Comparison of ENCODE assay signal across 8 cellular contexts in the genomic region with DNA sequence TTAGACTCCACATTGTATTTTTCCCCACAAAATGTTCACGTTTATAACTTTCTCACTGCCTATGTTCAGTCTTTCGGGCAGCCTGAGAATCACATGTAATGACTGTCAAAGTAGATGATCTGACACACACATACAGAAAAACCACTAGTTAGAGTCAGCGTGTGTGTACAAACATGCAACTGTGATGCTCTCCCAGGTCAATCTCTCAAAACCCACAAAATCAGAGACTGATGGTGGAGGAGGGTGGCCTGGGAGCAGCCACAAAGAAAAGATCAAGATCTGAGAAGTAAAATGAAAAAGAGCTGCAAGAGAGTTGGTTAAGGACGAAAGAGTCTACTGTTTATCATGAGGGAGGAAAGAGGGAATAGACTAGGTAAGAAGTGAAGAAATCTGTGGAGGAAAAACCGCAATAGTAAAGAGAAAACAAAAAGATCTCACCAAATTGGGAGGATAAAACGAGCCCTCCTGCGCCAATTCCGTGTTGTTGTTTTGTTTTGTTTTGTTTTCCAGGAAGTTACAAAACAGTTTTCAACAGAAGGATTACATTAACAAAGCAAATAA. TPM values are rescaled to one million over a fixed set of nuclear protein-coding genes. Genes with fewer than 3 reads are reported as not detected.
DNase-seq lines count a peak whose midpoint lies in the region; ATAC-seq and TF ChIP-seq lines count a peak whose summit lies in the region.

No MANE protein-coding gene starts in this region.

- H3K27me3 ChIP-seq in heart left ventricle (no peaks in the 10 kb centered on the region), ascending aorta (no peaks in the 10 kb centered on the region), lung (ENCODE audit: control insufficient read depth, insufficient read depth) (no peaks in the 10 kb centered on the region), uterus (no peaks in the 10 kb centered on the region)

- H3K4me1 ChIP-seq in heart left ventricle (peaks cover 4 to 69% (median 49%) of the 10 kb centered on the region in 12 donors), ascending aorta (peaks cover under 1 to 8% of the 10 kb centered on the region in 2 donors), lung (ENCODE audit: control insufficient read depth in 2 of 2, insufficient read depth in 2 of 2, low read length in 2 of 2) (peaks cover 6 to 27% of the 10 kb centered on the region in 2 donors), uterus (peaks cover 3 to 6% of the 10 kb centered on the region in 2 donors)

- WGBS in heart left ventricle, 4 donors = 1 to 3% (median 2%) methylated on average over 8 of the region's 8 CpGs
- WGBS in lung, 2 donors = 9 to 11% methylated on average over 8 of the region's 8 CpGs

- H3K4me3 ChIP-seq in heart left ventricle (peak overlapping the region; percentile 76 to 97 (median 84)), ascending aorta (peak overlapping the region; percentile 86 to 100), lung (peak overlapping the region; percentile 76), uterus (peak overlapping the region; percentile 46 to 98)

- no peak for ATAC-seq in heart left ventricle
- no peak for ATAC-seq in left cardiac atrium
- ATAC-seq in lung (ENCODE audit: insufficient read depth, low FRiP score) = no peak
- ATAC-seq in sciatic nerve = no peak
- no peak for ATAC-seq in GM19463 (IDR thresholded peaks at IDR 0.05; ENCODE audit: unreplicated experiment)

- peaks cover 0 to 6% (median 0%) of the 10 kb centered on the region in 9 donors for H3K36me3 ChIP-seq in heart left ventricle
- H3K36me3 ChIP-seq in ascending aorta = no peaks in the 10 kb centered on the region
- H3K36me3 ChIP-seq in lung (ENCODE audit: control insufficient read depth in 2 of 2, insufficient read depth in 2 of 2, low read length in 2 of 2) = peaks cover 0 to 2% of the 10 kb centered on the region in 2 donors
- no peaks in the 10 kb centered on the region for H3K36me3 ChIP-seq in uterus

- DNase-seq in heart left ventricle (no peak), left cardiac atrium (no peak), ascending aorta (ENCODE audit: low spot score in 2 of 2) (no peak), lung (ENCODE audit: low spot score) (no peak), uterus (no peak), sciatic nerve (ENCODE audit: low spot score) (no peak), NCI-H1092 treated with DMSO at 0.1 percent for 48 hours (lab: John Stamatoyannopoulos, UW) (no peak)

- intact Hi-C loops in heart left ventricle (cut with DNase I) (loop anchor here in 9 of 10 donors (2.0 to 10.0 kb wide), 12 partner anchors 38 to 182 kb away; partner anchors contain the start of genes TSNAX (in 5 of the 9), EXOC8 (in 1 of the 9) and SPRTN (in 1 of the 9)), left cardiac atrium (cut with DNase I) (loop anchor here in 1 of 2 donors (10.0 kb wide), 1 partner anchor 55 kb away; no protein-coding TSS in a partner anchor), ascending aorta (cut with DNase I) (loop anchor here (2.0 to 5.0 kb wide), 3 partner anchors 13 to 178 kb away; partner anchors contain the start of gene GNPAT), uterus (cut with DNase I; ENCODE audit: low total_unique reads) (no loop called here), sciatic nerve (cut with DNase I) (no loop called here)

- TF ChIP-seq CTCF in heart left ventricle (IDR thresholded peaks at IDR 0.05) (no peak), ascending aorta (IDR thresholded peaks at IDR 0.05) (no peak), lung (IDR thresholded peaks at IDR 0.05; ENCODE audit: control extremely low read depth, extremely low read depth) (no peak), uterus (IDR thresholded peaks at IDR 0.05) (no peak)

- TF ChIP-seq POLR2A in heart left ventricle (IDR thresholded peaks at IDR 0.05) (no peak), uterus (IDR thresholded peaks at IDR 0.05) (no peak)

- H3K27ac ChIP-seq in heart left ventricle = peak overlapping the region; percentile 89 to 100 (median 99)
- peak overlapping the region; percentile 97 to 100 for H3K27ac ChIP-seq in ascending aorta
- peak overlapping the region in 1 of 2 donors; percentile 100 for H3K27ac ChIP-seq in lung (ENCODE audit: low read depth in 1 of 2, low read length in 1 of 2)
- peak overlapping the region; percentile 97 to 100 for H3K27ac ChIP-seq in uterus

- no peaks in the 10 kb centered on the region for H3K9me3 ChIP-seq in heart left ventricle
- no peaks in the 10 kb centered on the region for H3K9me3 ChIP-seq in ascending aorta
- no peaks in the 10 kb centered on the region for H3K9me3 ChIP-seq in lung (ENCODE audit: control insufficient read depth in 2 of 2, insufficient read depth in 1 of 2, low read length in 1 of 2)
- no peaks in the 10 kb centered on the region for H3K9me3 ChIP-seq in uterus

RNA-seq across cellular contexts. Expression of gene EGLN1, which starts 2.3 kb away (rescaled TPM):
- total RNA-seq in heart left ventricle (100 to 1,000 TPM in 1 of 9 donors, 10 to 100 TPM in 8; 51.6 to 122 (median 77.8) TPM), left cardiac atrium (10 to 100 TPM; 53.6 to 85.0 TPM), ascending aorta (47.8 TPM), lung (10 to 100 TPM; 19.3 to 45.1 TPM), uterus (10 to 100 TPM; 17.6 to 65.1 (median 47.4) TPM), sciatic nerve (45.5 TPM)
- polyA plus RNA-seq in heart left ventricle (10 to 100 TPM; 20.8 to 59.2 TPM), lung (10 to 100 TPM in 1 of 2 donors, 1 to 10 TPM in 1; 4.5 to 13.4 TPM)

Comparison
In these comparisons a context has a peak if more than half of its experiments do, and no peak if none do; other contexts are left out.
1. intact Hi-C loops: an anchor here in heart left ventricle (2.0 to 10.0 kb wide) and ascending aorta (2.0 to 5.0 kb wide); none called in uterus and sciatic nerve.